17 cellular contexts compared by ENCODE assay signal in the genomic region with DNA sequence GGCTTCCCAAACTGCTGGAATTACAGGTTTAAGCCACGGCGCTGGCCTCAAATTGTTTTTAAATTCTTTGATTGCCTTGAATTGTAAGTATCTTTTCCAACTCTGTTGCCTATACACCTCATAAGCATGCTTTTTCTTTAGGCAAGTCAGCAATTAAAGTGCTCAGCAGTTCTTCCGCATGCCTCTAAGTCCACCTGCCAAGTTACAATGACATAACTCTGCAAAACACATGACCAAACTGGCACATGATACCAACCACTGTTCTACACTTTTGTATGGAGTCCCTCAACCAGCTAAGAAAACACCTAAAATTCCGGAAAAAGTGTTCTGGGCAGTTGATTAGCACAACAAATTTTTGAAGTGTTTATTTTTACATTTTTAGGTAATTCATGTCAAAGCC. TPM values are rescaled to one million over a fixed set of nuclear protein-coding genes. Genes with fewer than 3 reads are reported as not detected.
A peak's percentile ranks its signal among the peaks of the same experiment; 100 is the strongest.
DNase-seq lines count a peak whose midpoint lies in the region; ATAC-seq and TF ChIP-seq lines count a peak whose summit lies in the region.
"Had no signal": no experiment of that assay in that cellular context is flagged by ENCODE, and none has a peak within 500 bp of the region (broad histone marks: within the 10 kb centered on the region; RNA-seq: fewer than 3 reads in every experiment).

No MANE protein-coding gene starts in this region.

- TF ChIP-seq POLR2A in Peyer's patch (IDR thresholded peaks at IDR 0.05): no peak

- peak overlapping the region; percentile 71 for H3K27ac Mint-ChIP-seq in activated naive CD4-positive, alpha-beta T cell treated with anti-CD3 and anti-CD28 coated beads for 36 hours
- H3K27ac Mint-ChIP-seq in brain: peak overlapping the region in 2 of 5 experiments; percentile 7 to 65

- intact Hi-C loops in activated naive CD4-positive, alpha-beta T cell treated with anti-CD3 and anti-CD28 coated beads for 36 hours (cut with micrococcal nuclease): loop anchor here (2.0 kb wide), 1 partner anchor 172 kb away; no protein-coding TSS in a partner anchor
- intact Hi-C loops in left lung (cut with DNase I) (no loop called here), sciatic nerve (cut with DNase I) (no loop called here)

- H3K9me3 ChIP-seq in left lung (no peaks in the 10 kb centered on the region), Peyer's patch (no peaks in the 10 kb centered on the region)
- H3K9me3 ChIP-seq: HAP-1, transverse colon had no signal

- peak overlapping the region in 1 of 2 donors; percentile 55 for H3K27ac ChIP-seq in left lung
- no peak overlapping the region for H3K27ac ChIP-seq in Peyer's patch
- H3K27ac ChIP-seq: transverse colon had no signal

- ATAC-seq in left lung: peak; percentile 52
- ATAC-seq in HG03378 (IDR thresholded peaks at IDR 0.05; ENCODE audit: unreplicated experiment): no peak
- no peak for ATAC-seq in sciatic nerve

- H3K36me3 ChIP-seq in left lung: peaks cover 0 to 28% of the 10 kb centered on the region in 2 donors
- peaks cover 0 to 7% (median 0%) of the 10 kb centered on the region in 3 donors for H3K36me3 ChIP-seq in Peyer's patch
- H3K36me3 ChIP-seq: transverse colon had no signal

- CTCF ChIA-PET in activated naive CD4-positive, alpha-beta T cell treated with anti-CD3 and anti-CD28 coated beads for 36 hours (lab: Charles Lee): no interaction called here

- peaks cover 69% of the 10 kb centered on the region for H3K4me1 Mint-ChIP-seq in activated naive CD4-positive, alpha-beta T cell treated with anti-CD3 and anti-CD28 coated beads for 36 hours (ENCODE audit: low read depth)
- peaks cover 78% of the 10 kb centered on the region for H3K4me1 Mint-ChIP-seq in brain

- TF ChIP-seq CTCF in brain (conservative IDR thresholded peaks at IDR 0.05): no peak
- no peak for TF ChIP-seq CTCF in left lung (IDR thresholded peaks at IDR 0.05)
- no peak for TF ChIP-seq CTCF in Peyer's patch (IDR thresholded peaks at IDR 0.05)

- H3K27me3 ChIP-seq in left lung: no peaks in the 10 kb centered on the region
- no peaks in the 10 kb centered on the region for H3K27me3 ChIP-seq in Peyer's patch
- H3K27me3 ChIP-seq: transverse colon had no signal

- H3K4me3 ChIP-seq in left lung (no peak overlapping the region), Peyer's patch (no peak overlapping the region)
- H3K4me3 ChIP-seq: HAP-1, transverse colon had no signal

- no peak for DNase-seq in activated naive CD4-positive, alpha-beta T cell treated with anti-CD3 and anti-CD28 coated beads for 36 hours
- no peak for DNase-seq in activated naive CD4-positive, alpha-beta T cell treated with Interleukin-2 at 50 U/mL for 16 hours
- DNase-seq in left lung (no peak), NCI-H774 (lab: John Stamatoyannopoulos, UW) (no peak), sciatic nerve (ENCODE audit: low spot score) (no peak), Peyer's patch (no peak)
- DNase-seq: ACHN, Calu3, NCI-H1092, NCI-H2171, NCI-H82, transverse colon had no signal

- no peaks in the 10 kb centered on the region for H3K27me3 Mint-ChIP-seq in activated naive CD4-positive, alpha-beta T cell treated with anti-CD3 and anti-CD28 coated beads for 36 hours (ENCODE audit: low read depth)
- H3K27me3 Mint-ChIP-seq in brain: no peaks in the 10 kb centered on the region
- H3K27me3 Mint-ChIP-seq: activated naive CD4-positive, alpha-beta T cell treated with anti-CD3 and anti-CD28 coated beads, Interleukin-2, amount 50 U/mL, for 24 hours; IgD-negative memory B cell had no signal

- H3K36me3 Mint-ChIP-seq in activated naive CD4-positive, alpha-beta T cell treated with anti-CD3 and anti-CD28 coated beads for 36 hours (ENCODE audit: low read depth): peaks cover 31% of the 10 kb centered on the region
- H3K36me3 Mint-ChIP-seq in brain: peaks cover 52% of the 10 kb centered on the region
- H3K36me3 Mint-ChIP-seq: IgD-negative memory B cell had no signal

- no peak overlapping the region for H3K4me3 Mint-ChIP-seq in activated naive CD4-positive, alpha-beta T cell treated with anti-CD3 and anti-CD28 coated beads for 36 hours
- H3K4me3 Mint-ChIP-seq in brain: peak overlapping the region in 3 of 5 experiments; percentile 37 to 62 (median 43)

- peaks cover 10 to 53% of the 10 kb centered on the region in 2 donors for H3K4me1 ChIP-seq in left lung
- H3K4me1 ChIP-seq in Peyer's patch: peaks cover 0 to 22% (median 7%) of the 10 kb centered on the region in 4 donors

- no peaks in the 10 kb centered on the region for H3K9me3 Mint-ChIP-seq in activated naive CD4-positive, alpha-beta T cell treated with anti-CD3 and anti-CD28 coated beads for 36 hours
- H3K9me3 Mint-ChIP-seq in brain: no peaks in the 10 kb centered on the region
- H3K9me3 Mint-ChIP-seq: activated naive CD4-positive, alpha-beta T cell treated with anti-CD3 and anti-CD28 coated beads, Interleukin-2, amount 50 U/mL, for 24 hours; IgD-negative memory B cell had no signal

RNA-seq across cellular contexts. Expression of a gene that starts 5.1 kb away (rescaled TPM):
- 100 to 1,000 TPM; 185 to 186 TPM for total RNA-seq in activated naive CD4-positive, alpha-beta T cell treated with anti-CD3 and anti-CD28 coated beads for 36 hours
- polyA plus RNA-seq in brain (ENCODE audit: insufficient read depth, low read depth, low replicate concordance): 150 TPM
- total RNA-seq in left lung (100 to 1,000 TPM in 1 of 2 donors, 10 to 100 TPM in 1; 82.7 to 106 TPM), sciatic nerve (71.7 TPM), Peyer's patch (10 to 100 TPM; 14.0 to 44.5 (median 19.4) TPM)

RNA-seq across cellular contexts. Expression of a gene that starts 18.8 kb away (rescaled TPM):
- 10 to 100 TPM; 14.2 to 14.8 TPM for total RNA-seq in activated naive CD4-positive, alpha-beta T cell treated with anti-CD3 and anti-CD28 coated beads for 36 hours
- polyA plus RNA-seq in brain (ENCODE audit: insufficient read depth, low read depth, low replicate concordance): 3.3 TPM
- total RNA-seq in left lung: 10 to 100 TPM; 23.1 to 38.5 TPM
- 16.9 TPM for total RNA-seq in sciatic nerve
- 10 to 100 TPM; 14.9 to 64.9 (median 47.8) TPM for total RNA-seq in Peyer's patch

RNA-seq across cellular contexts. Expression of a gene that starts 31.8 kb away (rescaled TPM):
- total RNA-seq in activated naive CD4-positive, alpha-beta T cell treated with anti-CD3 and anti-CD28 coated beads for 36 hours: 10 to 100 TPM; 26.0 to 26.8 TPM
- 45.1 TPM for polyA plus RNA-seq in brain (ENCODE audit: insufficient read depth, low read depth, low replicate concordance)
- total RNA-seq in left lung (10 to 100 TPM; 44.8 to 69.8 TPM), sciatic nerve (65.2 TPM), Peyer's patch (10 to 100 TPM; 28.0 to 41.4 (median 34.9) TPM)

RNA-seq across cellular contexts. Expression of a gene that starts 51.0 kb away (rescaled TPM):
- 10 to 100 TPM; 35.7 to 36.0 TPM for total RNA-seq in activated naive CD4-positive, alpha-beta T cell treated with anti-CD3 and anti-CD28 coated beads for 36 hours
- 15.8 TPM for polyA plus RNA-seq in brain (ENCODE audit: insufficient read depth, low read depth, low replicate concordance)
- 10 to 100 TPM; 18.7 to 25.1 TPM for total RNA-seq in left lung
- 23.8 TPM for total RNA-seq in sciatic nerve
- total RNA-seq in Peyer's patch: 10 to 100 TPM in 2 of 4 donors, 1 to 10 TPM in 2; 2.5 to 20.8 (median 13.6) TPM
